ENCODE assay signal across 16 cellular contexts in the genomic region with DNA sequence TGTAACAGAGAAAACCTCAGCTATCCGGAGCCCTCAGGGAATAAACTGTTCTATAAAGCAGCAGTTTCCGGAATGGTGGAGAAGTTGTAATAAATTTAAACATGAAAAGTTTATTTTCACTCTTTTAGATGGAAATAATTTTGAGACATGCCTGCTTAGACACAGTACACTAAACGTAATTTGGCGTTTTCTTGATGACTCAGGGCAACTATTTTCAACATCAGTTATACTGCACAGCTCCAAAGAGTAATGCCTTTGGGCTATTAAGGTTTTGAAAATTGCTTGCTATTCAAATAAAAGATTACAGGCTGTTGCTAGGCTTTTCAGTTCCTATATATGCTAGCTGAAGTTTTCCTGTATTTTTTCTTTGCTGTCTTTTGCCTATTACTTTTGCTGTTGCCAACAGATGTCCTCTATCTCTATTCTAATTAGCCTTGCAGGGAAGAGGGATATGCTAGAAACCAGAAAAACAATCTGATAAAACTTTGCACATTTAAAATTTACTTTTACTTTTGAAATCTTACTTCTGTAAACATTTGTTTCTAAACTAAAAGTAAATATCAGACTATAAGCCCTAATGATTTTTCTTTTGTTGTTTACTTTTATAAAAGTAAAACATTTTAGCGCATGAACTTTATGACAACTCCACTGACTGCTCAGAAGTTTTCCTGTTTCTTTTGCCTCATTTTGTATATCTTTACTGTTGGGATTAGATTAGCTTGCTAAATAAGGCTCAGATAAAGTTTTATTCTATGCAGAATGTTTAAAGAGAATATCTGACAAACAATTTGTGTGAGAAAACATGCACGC.
DNase-seq lines count a peak whose midpoint lies in the region; ATAC-seq and TF ChIP-seq lines count a peak whose summit lies in the region.
"Had no signal": no experiment of that assay in that cellular context is flagged by ENCODE, and none has a peak within 500 bp of the region (broad histone marks: within the 10 kb centered on the region; RNA-seq: fewer than 3 reads in every experiment).

No MANE protein-coding gene starts in this region.

- peaks cover 0 to 4% (median 0%) of the 10 kb centered on the region in 4 donors for H3K36me3 ChIP-seq in liver (ENCODE audit: control insufficient read depth in 4 of 4, insufficient read depth in 3 of 4, low read depth in 1 of 4, low read length in 3 of 4)
- H3K36me3 ChIP-seq: prostate gland had no signal

- H3K4me1 ChIP-seq in liver (ENCODE audit: control insufficient read depth in 4 of 4, insufficient read depth in 4 of 4, low read length in 3 of 4), result peaks cover 2 to 21% (median 11%) of the 10 kb centered on the region in 4 donors
- H3K4me1 ChIP-seq: ascending aorta, prostate gland had no signal

- intact Hi-C loops in left cardiac atrium (cut with DNase I), result no loop called here

- H3K9me3 ChIP-seq in liver (ENCODE audit: control insufficient read depth in 4 of 4, low read length in 3 of 4), result no peaks in the 10 kb centered on the region
- H3K9me3 ChIP-seq: ascending aorta, left ventricle myocardium inferior, prostate gland had no signal

- no peak for TF ChIP-seq CTCF in liver (IDR thresholded peaks at IDR 0.05; ENCODE audit: low read depth, low read length, missing input control)

- TF ChIP-seq RAD21 in liver (IDR thresholded peaks at IDR 0.05), result peak in 1 of 2 donors; percentile 22

- H3K9ac ChIP-seq in liver (ENCODE audit: low read depth in 1 of 2, low read length in 2 of 2), result peak overlapping the region in 1 of 2 donors; percentile 54

- DNase-seq in AG20443 (ENCODE audit: low spot score) (peak; percentile 8), NCI-H1436 treated with DMSO at 0.1 percent for 48 hours (lab: John Stamatoyannopoulos, UW) (peak; percentile 20), T47D (ENCODE audit: low read depth in 1 of 2, low spot score in 1 of 2) (peak; percentile 1 to 35), LoVo (ENCODE audit: low spot score) (no peak), SW 1271 (lab: John Stamatoyannopoulos, UW) (no peak), D341Med (ENCODE audit: low spot score) (no peak), left cardiac atrium (no peak)
- DNase-seq: CD8-positive, alpha-beta T cell; H7; KG1; left ventricle myocardium inferior; NCI-H774; T-helper 9 cell had no signal

- H3K4me3 ChIP-seq in liver (ENCODE audit: low read depth in 1 of 3, low read length in 3 of 3), result peak overlapping the region in 1 of 3 donors; percentile 23
- H3K4me3 ChIP-seq: ascending aorta, left ventricle myocardium inferior, prostate gland had no signal

- no peaks in the 10 kb centered on the region for H3K27me3 ChIP-seq in liver (ENCODE audit: control insufficient read depth in 4 of 4, insufficient read depth in 4 of 4, low read length in 3 of 4)
- H3K27me3 ChIP-seq: ascending aorta had no signal

- no peak for ATAC-seq in left cardiac atrium
- ATAC-seq: CD8-positive, alpha-beta T cell had no signal

- in situ Hi-C loops in T47D (cut with HindIII; ENCODE audit: low pct_unique_long_range_greater_than_20kb, low sequenced_read_pairs), result no loop called here

- peak overlapping the region; percentile 18 to 40 for H3K27ac ChIP-seq in liver (ENCODE audit: low read depth in 1 of 2, low read length in 2 of 2)
- H3K27ac ChIP-seq: ascending aorta, left ventricle myocardium inferior, prostate gland had no signal

- WGBS in liver, result 22% methylated on average over 6 of the region's 6 CpGs

TF ChIP-seq in liver, 16 proteins besides CTCF, POLR2A, EP300 and RAD21:
- TF ChIP-seq, protein P1, sequence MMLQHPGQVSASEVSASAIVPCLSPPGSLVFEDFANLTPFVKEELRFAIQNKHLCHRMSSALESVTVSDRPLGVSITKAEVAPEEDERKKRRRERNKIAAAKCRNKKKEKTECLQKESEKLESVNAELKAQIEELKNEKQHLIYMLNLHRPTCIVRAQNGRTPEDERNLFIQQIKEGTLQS (IDR thresholded peaks at IDR 0.05), result no peak
- TF ChIP-seq FOXA1 (IDR thresholded peaks at IDR 0.05) (no peak), FOXA2 (IDR thresholded peaks at IDR 0.05) (peak; percentile 1), HNF4A (conservative IDR thresholded peaks at IDR 0.05) (peak in 1 of 2 donors; percentile 33), NR2F2 (IDR thresholded peaks at IDR 0.05) (no peak), RXRA (IDR thresholded peaks at IDR 0.05) (no peak), HNF4G (IDR thresholded peaks at IDR 0.05) (no peak)
- TF ChIP-seq, protein P2, sequence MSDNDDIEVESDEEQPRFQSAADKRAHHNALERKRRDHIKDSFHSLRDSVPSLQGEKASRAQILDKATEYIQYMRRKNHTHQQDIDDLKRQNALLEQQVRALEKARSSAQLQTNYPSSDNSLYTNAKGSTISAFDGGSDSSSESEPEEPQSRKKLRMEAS (IDR thresholded peaks at IDR 0.05), result no peak
- TF ChIP-seq, protein P3, sequence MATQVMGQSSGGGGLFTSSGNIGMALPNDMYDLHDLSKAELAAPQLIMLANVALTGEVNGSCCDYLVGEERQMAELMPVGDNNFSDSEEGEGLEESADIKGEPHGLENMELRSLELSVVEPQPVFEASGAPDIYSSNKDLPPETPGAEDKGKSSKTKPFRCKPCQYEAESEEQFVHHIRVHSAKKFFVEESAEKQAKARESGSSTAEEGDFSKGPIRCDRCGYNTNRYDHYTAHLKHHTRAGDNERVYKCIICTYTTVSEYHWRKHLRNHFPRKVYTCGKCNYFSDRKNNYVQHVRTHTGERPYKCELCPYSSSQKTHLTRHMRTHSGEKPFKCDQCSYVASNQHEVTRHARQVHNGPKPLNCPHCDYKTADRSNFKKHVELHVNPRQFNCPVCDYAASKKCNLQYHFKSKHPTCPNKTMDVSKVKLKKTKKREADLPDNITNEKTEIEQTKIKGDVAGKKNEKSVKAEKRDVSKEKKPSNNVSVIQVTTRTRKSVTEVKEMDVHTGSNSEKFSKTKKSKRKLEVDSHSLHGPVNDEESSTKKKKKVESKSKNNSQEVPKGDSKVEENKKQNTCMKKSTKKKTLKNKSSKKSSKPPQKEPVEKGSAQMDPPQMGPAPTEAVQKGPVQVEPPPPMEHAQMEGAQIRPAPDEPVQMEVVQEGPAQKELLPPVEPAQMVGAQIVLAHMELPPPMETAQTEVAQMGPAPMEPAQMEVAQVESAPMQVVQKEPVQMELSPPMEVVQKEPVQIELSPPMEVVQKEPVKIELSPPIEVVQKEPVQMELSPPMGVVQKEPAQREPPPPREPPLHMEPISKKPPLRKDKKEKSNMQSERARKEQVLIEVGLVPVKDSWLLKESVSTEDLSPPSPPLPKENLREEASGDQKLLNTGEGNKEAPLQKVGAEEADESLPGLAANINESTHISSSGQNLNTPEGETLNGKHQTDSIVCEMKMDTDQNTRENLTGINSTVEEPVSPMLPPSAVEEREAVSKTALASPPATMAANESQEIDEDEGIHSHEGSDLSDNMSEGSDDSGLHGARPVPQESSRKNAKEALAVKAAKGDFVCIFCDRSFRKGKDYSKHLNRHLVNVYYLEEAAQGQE (IDR thresholded peaks at IDR 0.05), result no peak

Comparison
In these comparisons a context has a peak if more than half of its experiments do, and no peak if none do; other contexts are left out.
1. DNase-seq: peak in AG20443 (single experiment), NCI-H1436 treated with DMSO at 0.1 percent for 48 hours (single experiment) and T47D (2 of 2); none in LoVo (single experiment), SW 1271 (0 of 2), D341Med (single experiment) and left cardiac atrium (single experiment).